ENCODE assay signal across 14 cellular contexts in genomic region chr5:99034336-99034735, GRCh38.
DNase-seq lines count a peak whose midpoint lies in the region; ATAC-seq, FAIRE-seq and TF ChIP-seq lines count a peak whose summit lies in the region.
"Had no signal": no experiment of that assay in that cellular context is flagged by ENCODE, and none has a peak within 500 bp of the region (broad histone marks: within the 10 kb centered on the region; RNA-seq: fewer than 3 reads in every experiment).

No MANE protein-coding gene starts in this region.

- ATAC-seq in GM19324 (IDR thresholded peaks at IDR 0.05; ENCODE audit: low FRiP score, unreplicated experiment) (no peak), GM18868 (IDR thresholded peaks at IDR 0.05; ENCODE audit: unreplicated experiment) (no peak)

- no peak overlapping the region for H3K9ac ChIP-seq in OCI-LY3 (ENCODE audit: low read length)

- H3K36me3 Mint-ChIP-seq in T-helper 2 cell treated with Interferon-gamma antibody and Interleukin-4, amounts not matched to agents 5 μg/mL and 100 μg/mL, for 36 hours (ENCODE audit: low read depth), result peaks cover 23% of the 10 kb centered on the region

- peaks cover 12% of the 10 kb centered on the region for H3K9me3 Mint-ChIP-seq in T-helper 2 cell treated with Interferon-gamma antibody and Interleukin-4, amounts not matched to agents 5 μg/mL and 100 μg/mL, for 36 hours

- no peaks in the 10 kb centered on the region for H3K27me3 Mint-ChIP-seq in T-helper 2 cell treated with Interferon-gamma antibody and Interleukin-4, amounts not matched to agents 5 μg/mL and 100 μg/mL, for 36 hours (ENCODE audit: low read depth)

- 0 out of 2 replicates have a peak overlapping the region, but pooled peaks have one; percentile 23 for H2AFZ ChIP-seq in OCI-LY3 (ENCODE audit: low read depth, low read length)

- no peaks in the 10 kb centered on the region for H3K79me2 ChIP-seq in OCI-LY3 (ENCODE audit: low read length)

- FAIRE-seq in small intestine (lab: Jason Lieb, UNC), result no peak

- TF ChIP-seq CTCF in OCI-LY3 (IDR thresholded peaks at IDR 0.05; ENCODE audit: low read depth, low read length), result no peak

- H3K4me3 Mint-ChIP-seq in T-helper 2 cell treated with Interferon-gamma antibody and Interleukin-4, amounts not matched to agents 5 μg/mL and 100 μg/mL, for 36 hours, result peak overlapping the region; percentile 84

- no peaks in the 10 kb centered on the region for H3K36me3 ChIP-seq in OCI-LY3 (replicated peaks; ENCODE audit: low read depth, low read length)
- H3K36me3 ChIP-seq in small intestine (ENCODE audit: control insufficient read depth in 2 of 2, insufficient read depth in 2 of 2, low read length in 2 of 2), result no peaks in the 10 kb centered on the region
- H3K36me3 ChIP-seq: cardiac muscle cell had no signal

- H3K9me3 ChIP-seq in OCI-LY3 (ENCODE audit: insufficient read depth, low read length) (no peaks in the 10 kb centered on the region), small intestine (ENCODE audit: control insufficient read depth, low read depth) (no peaks in the 10 kb centered on the region)

- DNase-seq in T-helper 2 cell treated with Interferon-gamma antibody and Interleukin-4, amounts not matched to agents 5 μg/mL and 100 μg/mL, for 36 hours (ENCODE audit: low spot score), result no peak
- no peak for DNase-seq in T-helper 2 cell
- peak; percentile 58 for DNase-seq in dermis blood vessel endothelial cell
- peak; percentile 87 for DNase-seq in small intestine
- DNase-seq in epidermal melanocyte (ENCODE audit: insufficient read length, low spot score), result no peak
- DNase-seq: activated CD4-positive, alpha-beta T cell treated with anti-CD3 and anti-CD28 coated beads for 48 hours; NCI-H1930; stimulated activated CD4-positive, alpha-beta T cell treated with anti-CD3 and anti-CD28 coated beads, Interleukin-15, amount 100 ng/mL, for 24 hours; substantia nigra had no signal

- no peak overlapping the region for H3K4me3 ChIP-seq in OCI-LY3 (ENCODE audit: low read length)
- H3K4me3 ChIP-seq in small intestine (ENCODE audit: low read depth in 1 of 2, low read length in 2 of 2), result no peak overlapping the region
- H3K4me3 ChIP-seq: cardiac muscle cell had no signal

- WGBS in small intestine, 3 donors, result 14 to 50% (median 27%) methylated on average over 1 of the region's 1 CpG

- peaks cover 48% of the 10 kb centered on the region for H3K4me1 ChIP-seq in OCI-LY3 (ENCODE audit: low read length)
- peaks cover 0 to 7% of the 10 kb centered on the region in 2 donors for H3K4me1 ChIP-seq in small intestine (ENCODE audit: control insufficient read depth in 2 of 2, insufficient read depth in 1 of 2, low read depth in 1 of 2, low read length in 1 of 2)

- H4K20me1 ChIP-seq in OCI-LY3 (ENCODE audit: insufficient read depth, low read length), result no peaks in the 10 kb centered on the region

- 0 out of 2 replicates have a peak overlapping the region, but pooled peaks have one; percentile 90 for H3K4me2 ChIP-seq in OCI-LY3 (ENCODE audit: low read length)

- H3K27ac Mint-ChIP-seq in T-helper 2 cell treated with Interferon-gamma antibody and Interleukin-4, amounts not matched to agents 5 μg/mL and 100 μg/mL, for 36 hours, result peak overlapping the region; percentile 55

- H3K4me1 Mint-ChIP-seq in T-helper 2 cell treated with Interferon-gamma antibody and Interleukin-4, amounts not matched to agents 5 μg/mL and 100 μg/mL, for 36 hours (ENCODE audit: low read depth), result peaks cover 56% of the 10 kb centered on the region

- H3K27ac ChIP-seq in OCI-LY3 (ENCODE audit: low read length), result no peak overlapping the region
- peak overlapping the region in 1 of 2 donors; percentile 32 for H3K27ac ChIP-seq in small intestine (ENCODE audit: low read depth in 1 of 2, low read length in 1 of 2)
- H3K27ac ChIP-seq: cardiac muscle cell, RWPE1 had no signal

- H3K27me3 ChIP-seq in OCI-LY3 (ENCODE audit: low read depth, low read length) (no peaks in the 10 kb centered on the region), small intestine (ENCODE audit: control insufficient read depth in 2 of 2, insufficient read depth in 2 of 2, low read length in 2 of 2) (no peaks in the 10 kb centered on the region)
- H3K27me3 ChIP-seq: cardiac muscle cell had no signal

Comparison
In these comparisons a context has a peak if more than half of its experiments do, and no peak if none do; other contexts are left out.
1. DNase-seq: peak in dermis blood vessel endothelial cell (single experiment) and small intestine (single experiment); none in T-helper 2 cell treated with Interferon-gamma antibody and Interleukin-4, amounts not matched to agents 5 μg/mL and 100 μg/mL, for 36 hours (single experiment), T-helper 2 cell (0 of 5) and epidermal melanocyte (single experiment).